ENCODE assay signal across 8 cellular contexts in the genomic region with DNA sequence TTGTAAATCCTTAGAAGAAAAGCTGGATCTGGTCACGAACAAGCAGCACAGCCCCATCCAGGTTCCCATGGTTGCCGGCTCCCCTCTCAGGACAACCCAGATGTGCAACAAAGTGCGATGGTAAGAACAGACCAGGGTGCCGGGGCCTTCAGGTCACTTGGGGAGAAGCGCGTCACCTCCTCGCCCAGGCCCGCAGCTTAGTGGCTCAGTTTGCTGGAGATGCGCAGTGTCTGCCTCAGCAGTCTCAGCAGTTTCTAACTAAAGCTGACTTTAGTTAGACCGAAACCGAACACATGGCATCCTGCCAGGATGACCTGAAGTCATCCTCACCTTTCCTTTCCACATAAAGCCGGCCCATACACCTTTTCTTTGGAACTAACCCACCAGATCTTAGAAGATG.
A peak's percentile ranks its signal among the peaks of the same experiment; 100 is the strongest.
DNase-seq lines count a peak whose midpoint lies in the region; ATAC-seq and TF ChIP-seq lines count a peak whose summit lies in the region.
"Not testable (repeated sequence)": the region's sequence is repeated elsewhere in the genome, so short reads cannot be mapped to it uniquely, and the experiment has no call there.

No MANE protein-coding gene starts in this region.

- H3K14ac ChIP-seq in IMR-90 (replicated peaks; ENCODE audit: low read depth, low read length) = peak overlapping the region; percentile 41

- H4K5ac ChIP-seq in IMR-90 (ENCODE audit: low read depth, low read length) = peak overlapping the region; percentile 69

- H3K79me1 ChIP-seq in IMR-90 (ENCODE audit: low read depth in 1 of 2, low read length in 2 of 2) = 0 out of 4 replicates have a peak, but pooled peaks cover 0 to 17% of the 10 kb centered on the region in 2 experiments

- not testable (repeated sequence) for H3K4me3 Mint-ChIP-seq in activated CD4-positive, alpha-beta T cell treated with anti-CD3 and anti-CD28 coated beads, Interleukin-2, amount 10 ng/mL, durations not matched to agents 7 days and 5 days; effector memory CD8-positive, alpha-beta T cell; stimulated activated memory B cell treated with anti-CD40 and anti-IgM and Interleukin-4, amounts not matched to agents 10 μg/mL and 1 μg/mL and 100 μg/mL, for 72 hours
- peak overlapping the region; percentile 60 for H3K4me3 Mint-ChIP-seq in natural killer cell treated with Interleukin-12 subunit alpha and Interleukin-12 subunit beta and Interleukin-15 and Interleukin-18, amount 100 ng/mL, for 72 hours

- not testable (repeated sequence) for TF ChIP-seq CTCF in IMR-90 (conservative IDR thresholded peaks at IDR 0.05; ENCODE audit: low read depth, low read length)

- not testable (repeated sequence) for TF ChIP-seq RAD21 in IMR-90 (IDR thresholded peaks at IDR 0.05; ENCODE audit: low read length)

- ATAC-seq in IMR-90 (ENCODE audit: low read depth); effector memory CD8-positive, alpha-beta T cell (replicated peaks); natural killer cell treated with Interleukin-12 subunit alpha and Interleukin-12 subunit beta and Interleukin-15 and Interleukin-18, amount 100 ng/mL, for 72 hours; stimulated activated memory B cell treated with anti-CD40 and anti-IgM and Interleukin-4, amounts not matched to agents 10 μg/mL and 1 μg/mL and 100 μg/mL, for 72 hours: not testable (repeated sequence)

- H3K4me3 ChIP-seq in BLaER1 treated with 17β-estradiol and CSF1 and Interleukin-3, amounts not matched to agents 10 nM and 100 nM; IMR-90 (ENCODE audit: insufficient read depth, low read depth, low read length): not testable (repeated sequence)

- POLR2A ChIA-PET in IMR-90 (lab: Charles Lee; ENCODE audit: unreplicated experiment); activated CD4-positive, alpha-beta T cell treated with anti-CD3 and anti-CD28 coated beads, Interleukin-2, amount 10 ng/mL, durations not matched to agents 7 days and 5 days (lab: Charles Lee): not testable (repeated sequence)

- H3K4me1 ChIP-seq in BLaER1 treated with 17β-estradiol and CSF1 and Interleukin-3, amounts not matched to agents 10 nM and 100 nM = peaks cover 21 to 39% (median 31%) of the 10 kb centered on the region in 10 experiments
- peaks cover 14% of the 10 kb centered on the region; the same call in 1 of the 2 replicates for H3K4me1 ChIP-seq in IMR-90 (ENCODE audit: control insufficient read depth, insufficient read depth, low read length)

- H3K4ac ChIP-seq in IMR-90 (ENCODE audit: low read depth, low read length) = peak overlapping the region; percentile 90

- H2AK9ac ChIP-seq in IMR-90 (replicated peaks; ENCODE audit: low read depth, low read length, poor library complexity) = not testable (repeated sequence)

- H2BK15ac ChIP-seq in IMR-90 (ENCODE audit: low read depth, low read length) = peak overlapping the region; percentile 83; the same call in 2 of the 3 replicates

- DNase-seq in IMR-90; activated CD4-positive, alpha-beta T cell treated with anti-CD3 and anti-CD28 coated beads, Interleukin-2, amount 10 ng/mL, durations not matched to agents 7 days and 5 days; effector memory CD8-positive, alpha-beta T cell; natural killer cell treated with Interleukin-12 subunit alpha and Interleukin-12 subunit beta and Interleukin-15 and Interleukin-18, amount 100 ng/mL, for 72 hours (ENCODE audit: low spot score): not testable (repeated sequence)
- peak; percentile 60 for DNase-seq in activated effector memory CD4-positive, alpha-beta T cell treated with anti-CD3 and anti-CD28 coated beads, Interleukin-2, amount 50 U/mL, for 16 hours
- peak; percentile 81 for DNase-seq in islet precursor cell

- H3K18ac ChIP-seq in IMR-90 (ENCODE audit: low read depth, low read length) = peak overlapping the region; percentile 2; the same call in 1 of the 2 replicates

- intact Hi-C loops in IMR-90 (cut with micrococcal nuclease) = loop anchor here (5.0 kb wide), 1 partner anchor 141 kb away; no protein-coding TSS in a partner anchor

- not testable (repeated sequence) for H3K9me3 Mint-ChIP-seq in activated CD4-positive, alpha-beta T cell treated with anti-CD3 and anti-CD28 coated beads, Interleukin-2, amount 10 ng/mL, durations not matched to agents 7 days and 5 days; effector memory CD8-positive, alpha-beta T cell; natural killer cell treated with Interleukin-12 subunit alpha and Interleukin-12 subunit beta and Interleukin-15 and Interleukin-18, amount 100 ng/mL, for 72 hours; stimulated activated memory B cell treated with anti-CD40 and anti-IgM and Interleukin-4, amounts not matched to agents 10 μg/mL and 1 μg/mL and 100 μg/mL, for 72 hours

- CTCF ChIA-PET in IMR-90 (lab: Yijun Ruan, JAX) = interaction anchor here (0.6 kb wide), 1 partner anchor 34 kb away, joined by 3 read pairs; no protein-coding TSS in a partner anchor
- CTCF ChIA-PET in activated CD4-positive, alpha-beta T cell treated with anti-CD3 and anti-CD28 coated beads, Interleukin-2, amount 10 ng/mL, durations not matched to agents 7 days and 5 days (lab: Charles Lee) = interaction anchor here (1.4 kb wide), 1 partner anchor 129 kb away, joined by 3 read pairs; no protein-coding TSS in a partner anchor

- H3K27ac ChIP-seq in BLaER1 treated with 17β-estradiol and CSF1 and Interleukin-3, amounts not matched to agents 10 nM and 100 nM = peak overlapping the region in 5 of 11 experiments; percentile 27 to 56 (median 49); a peak in 8 of 22 replicates
- H3K27ac ChIP-seq in IMR-90 (ENCODE audit: insufficient read depth, low read length) = peak overlapping the region; percentile 36; the same call in 1 of the 2 replicates

- not testable (repeated sequence) for H3K27me3 ChIP-seq in BLaER1 treated with 17β-estradiol and CSF1 and Interleukin-3, amounts not matched to agents 10 nM and 100 nM; IMR-90 (ENCODE audit: control insufficient read depth, insufficient read depth, low read length)

- TF ChIP-seq POLR2A in IMR-90 (IDR thresholded peaks at IDR 0.05; ENCODE audit: low read depth, low read length) = not testable (repeated sequence)

- not testable (repeated sequence) for H3K9me3 ChIP-seq in BLaER1 treated with 17β-estradiol and CSF1 and Interleukin-3, amounts not matched to agents 10 nM and 100 nM (replicated peaks in 1 of 11); IMR-90 (ENCODE audit: control insufficient read depth, insufficient read depth, low read length)

- H2BK20ac ChIP-seq in IMR-90 (ENCODE audit: low read depth, low read length) = peak overlapping the region; percentile 90

- H3K4me2 ChIP-seq in BLaER1 treated with 17β-estradiol and CSF1 and Interleukin-3, amounts not matched to agents 10 nM and 100 nM = peak overlapping the region in 7 of 11 experiments; percentile 53 to 74 (median 69); a peak in 8 of 22 replicates
- H3K4me2 ChIP-seq in IMR-90 (ENCODE audit: low read depth, low read length) = not testable (repeated sequence)

- not testable (repeated sequence) for H3K56ac ChIP-seq in IMR-90 (ENCODE audit: extremely low read depth, insufficient read depth, low read length)

- H2AFZ ChIP-seq in IMR-90 (replicated peaks; ENCODE audit: low read length, poor library complexity) = not testable (repeated sequence)

- H3K36me3 ChIP-seq in BLaER1 treated with 17β-estradiol and CSF1 and Interleukin-3, amounts not matched to agents 10 nM and 100 nM = peaks cover 0 to 47% (median 4%) of the 10 kb centered on the region in 11 experiments; a peak in 10 of 22 replicates
- H3K36me3 ChIP-seq in IMR-90 (ENCODE audit: control insufficient read depth, insufficient read depth, low read length) = not testable (repeated sequence)

- peak overlapping the region; percentile 78 for H2AK5ac ChIP-seq in IMR-90 (ENCODE audit: low read depth, low read length)

- peak overlapping the region in 2 of 11 experiments; percentile 13 to 40; a peak in 1 of 22 replicates for H3K9ac ChIP-seq in BLaER1 treated with 17β-estradiol and CSF1 and Interleukin-3, amounts not matched to agents 10 nM and 100 nM
- peak overlapping the region; percentile 16; the same call in 1 of the 2 replicates for H3K9ac ChIP-seq in IMR-90 (ENCODE audit: low read depth, low read length)

- not testable (repeated sequence) for BruUV-seq in IMR-90 (replicated peaks; lab: Mats Ljungman, UMichigan)

- H4K91ac ChIP-seq in IMR-90 (ENCODE audit: insufficient read depth, low read depth, low read length) = peak overlapping the region; percentile 41; the same call in 1 of the 2 replicates

- not testable (repeated sequence) for H3K23ac ChIP-seq in IMR-90 (ENCODE audit: low read depth, low read length)

- in situ Hi-C loops in IMR-90 (cut with MboI; ENCODE audit: low sequenced_read_pairs) = not testable (repeated sequence)

- H3K36me3 Mint-ChIP-seq in activated CD4-positive, alpha-beta T cell treated with anti-CD3 and anti-CD28 coated beads, Interleukin-2, amount 10 ng/mL, durations not matched to agents 7 days and 5 days (ENCODE audit: low read depth) = peaks cover 22% of the 10 kb centered on the region
- peaks cover 20% of the 10 kb centered on the region for H3K36me3 Mint-ChIP-seq in effector memory CD8-positive, alpha-beta T cell (ENCODE audit: insufficient read depth)
- H3K36me3 Mint-ChIP-seq in natural killer cell treated with Interleukin-12 subunit alpha and Interleukin-12 subunit beta and Interleukin-15 and Interleukin-18, amount 100 ng/mL, for 72 hours = peaks cover 23% of the 10 kb centered on the region
- peaks cover 50% of the 10 kb centered on the region for H3K36me3 Mint-ChIP-seq in stimulated activated memory B cell treated with anti-CD40 and anti-IgM and Interleukin-4, amounts not matched to agents 10 μg/mL and 1 μg/mL and 100 μg/mL, for 72 hours

- WGBS in IMR-90 (ENCODE audit: extremely low coverage in 2 of 2, insufficient read length in 1 of 2), 2 experiments = 100% methylated on average over 1 of the region's 12 CpGs; no CpG with 5 or more reads in 1 of the 2 experiments

- H3K27me3 Mint-ChIP-seq in activated CD4-positive, alpha-beta T cell treated with anti-CD3 and anti-CD28 coated beads, Interleukin-2, amount 10 ng/mL, durations not matched to agents 7 days and 5 days; effector memory CD8-positive, alpha-beta T cell; natural killer cell treated with Interleukin-12 subunit alpha and Interleukin-12 subunit beta and Interleukin-15 and Interleukin-18, amount 100 ng/mL, for 72 hours; stimulated activated memory B cell treated with anti-CD40 and anti-IgM and Interleukin-4, amounts not matched to agents 10 μg/mL and 1 μg/mL and 100 μg/mL, for 72 hours: not testable (repeated sequence)

- peaks cover 57% of the 10 kb centered on the region for H3K4me1 Mint-ChIP-seq in activated CD4-positive, alpha-beta T cell treated with anti-CD3 and anti-CD28 coated beads, Interleukin-2, amount 10 ng/mL, durations not matched to agents 7 days and 5 days
- H3K4me1 Mint-ChIP-seq in effector memory CD8-positive, alpha-beta T cell (ENCODE audit: low read depth in 2 of 2) = peaks cover 44 to 46% of the 10 kb centered on the region in 2 donors
- peaks cover 63 to 71% of the 10 kb centered on the region in 2 donors for H3K4me1 Mint-ChIP-seq in natural killer cell treated with Interleukin-12 subunit alpha and Interleukin-12 subunit beta and Interleukin-15 and Interleukin-18, amount 100 ng/mL, for 72 hours (ENCODE audit: low read depth in 2 of 2)
- peaks cover 32% of the 10 kb centered on the region for H3K4me1 Mint-ChIP-seq in stimulated activated memory B cell treated with anti-CD40 and anti-IgM and Interleukin-4, amounts not matched to agents 10 μg/mL and 1 μg/mL and 100 μg/mL, for 72 hours

- dilution Hi-C loops in IMR-90 (cut with HindIII; ENCODE audit: low sequenced_read_pairs, unreplicated experiment) = not testable (repeated sequence)

- peak overlapping the region; percentile 95 for H2BK120ac ChIP-seq in IMR-90 (ENCODE audit: low read depth, low read length)

- H4K8ac ChIP-seq in IMR-90 (ENCODE audit: low read depth in 2 of 2, low read length in 2 of 2) = peak overlapping the region; percentile 71 to 95; a peak in 2 of 4 replicates

- H3K27ac Mint-ChIP-seq in activated CD4-positive, alpha-beta T cell treated with anti-CD3 and anti-CD28 coated beads, Interleukin-2, amount 10 ng/mL, durations not matched to agents 7 days and 5 days = peak overlapping the region; percentile 41
- H3K27ac Mint-ChIP-seq in effector memory CD8-positive, alpha-beta T cell = peak overlapping the region; percentile 90 to 97
- peak overlapping the region; percentile 74 to 82 for H3K27ac Mint-ChIP-seq in natural killer cell treated with Interleukin-12 subunit alpha and Interleukin-12 subunit beta and Interleukin-15 and Interleukin-18, amount 100 ng/mL, for 72 hours
- H3K27ac Mint-ChIP-seq in stimulated activated memory B cell treated with anti-CD40 and anti-IgM and Interleukin-4, amounts not matched to agents 10 μg/mL and 1 μg/mL and 100 μg/mL, for 72 hours = peak overlapping the region; percentile 78

- H3K9me1 ChIP-seq in IMR-90 (ENCODE audit: insufficient read depth, low read length) = not testable (repeated sequence)

- not testable (repeated sequence) for H2BK5ac ChIP-seq in IMR-90 (ENCODE audit: low read depth, low read length, poor library complexity, severe bottlenecking)

- H4K20me1 ChIP-seq in BLaER1 treated with 17β-estradiol and CSF1 and Interleukin-3, amounts not matched to agents 10 nM and 100 nM; IMR-90 (ENCODE audit: insufficient read depth, low read length): not testable (repeated sequence)

Comparison
In these comparisons a context has a peak if more than half of its experiments do, and no peak if none do; other contexts are left out.
1. H3K27ac Mint-ChIP-seq: peak in every context shown above with its lines; median percentile 94 in effector memory CD8-positive, alpha-beta T cell; 78 in natural killer cell treated with Interleukin-12 subunit alpha and Interleukin-12 subunit beta and Interleukin-15 and Interleukin-18, amount 100 ng/mL, for 72 hours; 78 in stimulated activated memory B cell treated with anti-CD40 and anti-IgM and Interleukin-4, amounts not matched to agents 10 μg/mL and 1 μg/mL and 100 μg/mL, for 72 hours; 41 in activated CD4-positive, alpha-beta T cell treated with anti-CD3 and anti-CD28 coated beads, Interleukin-2, amount 10 ng/mL, durations not matched to agents 7 days and 5 days.